ENCODE assay signal across 16 cellular contexts in genomic region chrX:94204524-94204923, GRCh38.
"Had no signal": no experiment of that assay in that cellular context is flagged by ENCODE, and none has a peak within 500 bp of the region (broad histone marks: within the 10 kb centered on the region; RNA-seq: fewer than 3 reads in every experiment).

No MANE protein-coding gene starts in this region.

- DNase-seq: activated CD4-positive, alpha-beta T cell treated with anti-CD3 and anti-CD28 coated beads, Interleukin-2, amount 10 ng/mL, durations not matched to agents 7 days and 5 days; activated CD8-positive, alpha-beta memory T cell treated with anti-CD3 and anti-CD28 coated beads for 24 hours; activated naive CD8-positive, alpha-beta T cell treated with anti-CD3 and anti-CD28 coated beads, Interleukin-2, amount 10 ng/mL, durations not matched to agents 7 days and 5 days; aorta; cortex of kidney; effector CD4-positive, alpha-beta T cell; mucosa of descending colon; naive thymus-derived CD4-positive, alpha-beta T cell; stimulated activated CD4-positive, alpha-beta T cell treated with anti-CD3 and anti-CD28 coated beads, Interleukin-2, amount 100 ng/mL, for 48 hours; thyroid gland had no signal

- H3K27me3 Mint-ChIP-seq: activated CD4-positive, alpha-beta T cell treated with anti-CD3 and anti-CD28 coated beads, Interleukin-2, amount 10 ng/mL, durations not matched to agents 7 days and 5 days; activated naive CD8-positive, alpha-beta T cell treated with anti-CD3 and anti-CD28 coated beads, Interleukin-2, amount 10 ng/mL, durations not matched to agents 7 days and 5 days; naive thymus-derived CD4-positive, alpha-beta T cell; stimulated activated memory B cell treated with anti-CD40 and anti-IgM and Interleukin-4, amounts not matched to agents 10 μg/mL and 1 μg/mL and 100 μg/mL, for 72 hours had no signal

- ATAC-seq: left lobe of liver; mucosa of descending colon; naive thymus-derived CD4-positive, alpha-beta T cell; stimulated activated memory B cell treated with anti-CD40 and anti-IgM and Interleukin-4, amounts not matched to agents 10 μg/mL and 1 μg/mL and 100 μg/mL, for 72 hours had no signal

- H3K4me1 ChIP-seq: esophagus muscularis mucosa, parathyroid adenoma, thyroid gland, vagina had no signal

- H3K4me3 ChIP-seq: esophagus muscularis mucosa, mucosa of descending colon, thyroid gland, vagina had no signal

- H3K27ac ChIP-seq: esophagus muscularis mucosa, parathyroid adenoma, thyroid gland, vagina had no signal

- H3K27ac Mint-ChIP-seq: activated CD4-positive, alpha-beta T cell treated with anti-CD3 and anti-CD28 coated beads, Interleukin-2, amount 10 ng/mL, durations not matched to agents 7 days and 5 days; activated naive CD8-positive, alpha-beta T cell treated with anti-CD3 and anti-CD28 coated beads, Interleukin-2, amount 10 ng/mL, durations not matched to agents 7 days and 5 days; activated T-helper 1 cell treated with anti-CD3 and anti-CD28 coated beads, Interleukin-12 subunit alpha, Interleukin-12 subunit beta, Interleukin-2, Interleukin-4 antibody, amounts not matched to agents 30 ng/mL and 10 ng/mL and 1 ng/mL, durations not matched to agents 14 hours and 24 hours and 36 hours; naive thymus-derived CD4-positive, alpha-beta T cell; stimulated activated memory B cell treated with anti-CD40 and anti-IgM and Interleukin-4, amounts not matched to agents 10 μg/mL and 1 μg/mL and 100 μg/mL, for 72 hours had no signal

- H3K9me3 Mint-ChIP-seq: activated CD4-positive, alpha-beta T cell treated with anti-CD3 and anti-CD28 coated beads, Interleukin-2, amount 10 ng/mL, durations not matched to agents 7 days and 5 days; activated naive CD8-positive, alpha-beta T cell treated with anti-CD3 and anti-CD28 coated beads, Interleukin-2, amount 10 ng/mL, durations not matched to agents 7 days and 5 days; activated T-helper 1 cell treated with anti-CD3 and anti-CD28 coated beads, Interleukin-12 subunit alpha, Interleukin-12 subunit beta, Interleukin-2, Interleukin-4 antibody, amounts not matched to agents 30 ng/mL and 10 ng/mL and 1 ng/mL, durations not matched to agents 14 hours and 24 hours and 36 hours; naive thymus-derived CD4-positive, alpha-beta T cell had no signal

- H3K9me3 ChIP-seq: esophagus muscularis mucosa, mucosa of descending colon, thyroid gland, vagina had no signal

- H3K4me3 Mint-ChIP-seq: activated CD4-positive, alpha-beta T cell treated with anti-CD3 and anti-CD28 coated beads, Interleukin-2, amount 10 ng/mL, durations not matched to agents 7 days and 5 days; activated naive CD8-positive, alpha-beta T cell treated with anti-CD3 and anti-CD28 coated beads, Interleukin-2, amount 10 ng/mL, durations not matched to agents 7 days and 5 days; activated T-helper 1 cell treated with anti-CD3 and anti-CD28 coated beads, Interleukin-12 subunit alpha, Interleukin-12 subunit beta, Interleukin-2, Interleukin-4 antibody, amounts not matched to agents 30 ng/mL and 10 ng/mL and 1 ng/mL, durations not matched to agents 14 hours and 24 hours and 36 hours; naive thymus-derived CD4-positive, alpha-beta T cell; stimulated activated memory B cell treated with anti-CD40 and anti-IgM and Interleukin-4, amounts not matched to agents 10 μg/mL and 1 μg/mL and 100 μg/mL, for 72 hours had no signal

- H3K36me3 ChIP-seq: esophagus muscularis mucosa, thyroid gland, vagina had no signal

- H3K36me3 Mint-ChIP-seq: activated naive CD8-positive, alpha-beta T cell treated with anti-CD3 and anti-CD28 coated beads, Interleukin-2, amount 10 ng/mL, durations not matched to agents 7 days and 5 days; naive thymus-derived CD4-positive, alpha-beta T cell; stimulated activated memory B cell treated with anti-CD40 and anti-IgM and Interleukin-4, amounts not matched to agents 10 μg/mL and 1 μg/mL and 100 μg/mL, for 72 hours had no signal

- H3K9ac ChIP-seq: parathyroid adenoma had no signal

- H3K79me2 ChIP-seq: parathyroid adenoma had no signal

- H3K4me1 Mint-ChIP-seq: activated CD4-positive, alpha-beta T cell treated with anti-CD3 and anti-CD28 coated beads, Interleukin-2, amount 10 ng/mL, durations not matched to agents 7 days and 5 days; activated naive CD8-positive, alpha-beta T cell treated with anti-CD3 and anti-CD28 coated beads, Interleukin-2, amount 10 ng/mL, durations not matched to agents 7 days and 5 days; naive thymus-derived CD4-positive, alpha-beta T cell; stimulated activated memory B cell treated with anti-CD40 and anti-IgM and Interleukin-4, amounts not matched to agents 10 μg/mL and 1 μg/mL and 100 μg/mL, for 72 hours had no signal

- H3K27me3 ChIP-seq: esophagus muscularis mucosa, thyroid gland, vagina had no signal

- H2AFZ ChIP-seq: parathyroid adenoma had no signal
